8 cellular contexts compared by ENCODE assay signal in genomic region chr10:96512524-96512991, GRCh38. TPM values are rescaled to one million over a fixed set of nuclear protein-coding genes. Genes with fewer than 3 reads are reported as not detected.
DNase-seq lines count a peak whose midpoint lies in the region; ATAC-seq, FAIRE-seq and TF ChIP-seq lines count a peak whose summit lies in the region.

No MANE protein-coding gene starts in this region.

- no peak overlapping the region for H3K27ac Mint-ChIP-seq in activated T-helper 17 cell treated with anti-CD3 and anti-CD28 coated beads, Interleukin-2, amount 50 U/mL, for 72 hours

- CTCF ChIA-PET in AG04449 (lab: Yijun Ruan, JAX) = interaction anchor here (0.9 to 12.8 kb wide), 15 partner anchors 10 to 146 kb away, joined by 3 to 253 read pairs (median 18); no protein-coding TSS in a partner anchor

- H3K27ac ChIP-seq in heart left ventricle = peak overlapping the region in 7 of 12 donors; percentile 41 to 74 (median 68)

- H3K36me3 Mint-ChIP-seq in activated T-helper 17 cell treated with anti-CD3 and anti-CD28 coated beads, Interleukin-2, amount 50 U/mL, for 72 hours (ENCODE audit: low read depth) = no peaks in the 10 kb centered on the region

- H3K27me3 Mint-ChIP-seq in activated T-helper 17 cell treated with anti-CD3 and anti-CD28 coated beads, Interleukin-2, amount 50 U/mL, for 72 hours = peaks cover 18% of the 10 kb centered on the region

- ATAC-seq in activated T-helper 17 cell treated with anti-CD3 and anti-CD28 coated beads, Interleukin-2, amount 50 U/mL, for 72 hours (replicated peaks) = no peak
- ATAC-seq in heart left ventricle = peak; percentile 6 to 29 (median 11)
- ATAC-seq in GM19324 (IDR thresholded peaks at IDR 0.05; ENCODE audit: low FRiP score, unreplicated experiment) = no peak

- no peaks in the 10 kb centered on the region for H3K9me3 Mint-ChIP-seq in activated T-helper 17 cell treated with anti-CD3 and anti-CD28 coated beads, Interleukin-2, amount 50 U/mL, for 72 hours

- H3K9me3 ChIP-seq in heart left ventricle = no peaks in the 10 kb centered on the region

- no peak for FAIRE-seq in urothelium cell line (lab: Jason Lieb, UNC)

- H3K36me3 ChIP-seq in H7 (replicated peaks; ENCODE audit: control insufficient read depth, insufficient read depth, low read length) (no peaks in the 10 kb centered on the region), heart left ventricle (no peaks in the 10 kb centered on the region)

- DNase-seq in AG04449 (ENCODE audit: low read depth, low spot score) = no peak
- DNase-seq in H7 = peak; percentile 76
- peak in 4 of 5 donors; percentile 22 to 55 (median 34) for DNase-seq in heart left ventricle
- peak; percentile 29 for DNase-seq in renal cortical epithelial cell (ENCODE audit: low read depth)
- DNase-seq in activated CD4-positive, CD25-positive, alpha-beta regulatory T cell treated with anti-CD3 and anti-CD28 coated beads, Interleukin-2, amount 50 U/mL, for 72 hours = no peak
- no peak for DNase-seq in urothelium cell line (ENCODE audit: low spot score)

- peaks cover 21% of the 10 kb centered on the region for H3K27me3 ChIP-seq in H7 (ENCODE audit: control insufficient read depth, insufficient read depth, low read length)
- H3K27me3 ChIP-seq in heart left ventricle = peaks cover 0 to 33% (median 0%) of the 10 kb centered on the region in 9 donors

- intact Hi-C loops in heart left ventricle (cut with DNase I) = loop anchor here (1.0 to 5.0 kb wide), 6 partner anchors 115 to 138 kb away; no protein-coding TSS in a partner anchor

- 0 to 1% (median 1%) methylated on average over 13 to 39 of the region's 39 CpGs for WGBS in heart left ventricle, 4 donors

- no peak for TF ChIP-seq POLR2A in heart left ventricle (IDR thresholded peaks at IDR 0.05)

- peaks cover 4 to 35% (median 16%) of the 10 kb centered on the region in 12 donors for H3K4me1 ChIP-seq in heart left ventricle

- peak overlapping the region; percentile 61 for H3K4me3 ChIP-seq in AG04449 (ENCODE audit: low read depth, low read length)
- H3K4me3 ChIP-seq in H7 (ENCODE audit: insufficient read depth, low read depth, low read length) = peak overlapping the region; percentile 57
- peak overlapping the region; percentile 41 to 71 (median 64) for H3K4me3 ChIP-seq in heart left ventricle

- TF ChIP-seq CTCF in AG04449 (IDR thresholded peaks at IDR 0.05; ENCODE audit: insufficient read depth, low read length, missing control alignments) (no peak), heart left ventricle (IDR thresholded peaks at IDR 0.05) (no peak)

- H3K4me1 Mint-ChIP-seq in activated T-helper 17 cell treated with anti-CD3 and anti-CD28 coated beads, Interleukin-2, amount 50 U/mL, for 72 hours = peaks cover 9% of the 10 kb centered on the region

- POLR2A ChIA-PET in AG04449 (lab: Yijun Ruan, JAX) = interaction anchor here (0.7 to 0.9 kb wide), 2 partner anchors 15 to 138 kb away, joined by 3 to 4 read pairs; no protein-coding TSS in a partner anchor

- peak overlapping the region; percentile 74 for H3K4me3 Mint-ChIP-seq in activated T-helper 17 cell treated with anti-CD3 and anti-CD28 coated beads, Interleukin-2, amount 50 U/mL, for 72 hours

RNA-seq across cellular contexts. Expression of gene TLL2, which starts 1.2 kb away (rescaled TPM):
- 2.5 and 5.0 TPM in 2 replicates for total RNA-seq in H7 (2014; rRNA removed; shearing (Covaris generic))
- total RNA-seq in activated T-helper 17 cell treated with anti-CD3 and anti-CD28 coated beads, Interleukin-2, amount 50 U/mL, for 72 hours = not detected
- total RNA-seq in heart left ventricle (1 to 10 TPM; 1.8 to 8.6 (median 3.6) TPM), renal cortical epithelial cell (14.1 and 21.4 TPM in 2 replicates)
- polyA plus RNA-seq in heart left ventricle = 1 to 10 TPM; 4.6 to 5.4 TPM

Comparison
In these comparisons a context has a peak if more than half of its experiments do, and no peak if none do; other contexts are left out.
1. DNase-seq: peak in H7 (single experiment), heart left ventricle (4 of 5) and renal cortical epithelial cell (single experiment); none in AG04449 (single experiment), activated CD4-positive, CD25-positive, alpha-beta regulatory T cell treated with anti-CD3 and anti-CD28 coated beads, Interleukin-2, amount 50 U/mL, for 72 hours (single experiment) and urothelium cell line (single experiment).
2. ATAC-seq: peak in heart left ventricle (4 of 4); none in activated T-helper 17 cell treated with anti-CD3 and anti-CD28 coated beads, Interleukin-2, amount 50 U/mL, for 72 hours (single experiment) and GM19324 (single experiment).
3. Peak in every context shown above with its lines, with median percentiles within 50 percentile points of each other: H3K4me3 ChIP-seq.